Comparison of ENCODE assay signal across 10 cellular contexts in the genomic region with DNA sequence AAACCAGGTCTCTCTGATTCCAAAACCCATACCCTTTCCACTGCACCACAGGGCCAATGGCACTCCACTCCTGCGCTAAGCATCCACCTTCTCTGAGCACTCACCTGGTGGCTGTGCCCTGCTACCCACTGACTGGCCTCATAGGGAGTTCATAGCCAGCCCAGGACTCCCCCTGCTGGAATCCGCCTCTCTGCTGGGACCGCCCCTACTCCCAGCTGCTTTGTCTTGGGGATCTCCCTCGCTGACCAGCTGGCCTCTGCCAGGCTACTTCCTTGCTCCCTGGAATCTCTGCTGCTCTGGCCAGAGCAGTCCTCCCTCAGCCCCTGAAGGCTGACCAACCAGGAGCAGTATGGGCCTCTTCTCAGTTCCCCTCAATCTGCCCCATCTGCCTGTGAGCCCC.
DNase-seq lines count a peak whose midpoint lies in the region; ATAC-seq, FAIRE-seq and TF ChIP-seq lines count a peak whose summit lies in the region.
"Had no signal": no experiment of that assay in that cellular context is flagged by ENCODE, and none has a peak within 500 bp of the region (broad histone marks: within the 10 kb centered on the region; RNA-seq: fewer than 3 reads in every experiment).

No MANE protein-coding gene starts in this region.

- no peaks in the 10 kb centered on the region for H4K20me1 ChIP-seq in SK-N-SH (ENCODE audit: insufficient read depth)

- TF ChIP-seq EP300 in SK-N-SH (IDR thresholded peaks at IDR 0.05; ENCODE audit: borderline replicate concordance in 1 of 2, low read depth in 1 of 2, low read length in 1 of 2): no peak

- H3K9ac ChIP-seq in SK-N-SH: no peak overlapping the region

- WGBS in SK-N-SH (ENCODE audit: low lambda C conversion rate): 22% methylated on average over 3 of the region's 4 CpGs

- TF ChIP-seq RAD21 in SK-N-SH (IDR thresholded peaks at IDR 0.05; ENCODE audit: low read length): no peak

- no peaks in the 10 kb centered on the region for H3K27me3 ChIP-seq in SK-N-SH (ENCODE audit: insufficient read depth)

- CTCF ChIA-PET in SK-N-SH (lab: Yijun Ruan, JAX): interaction anchor here (0.7 to 1.6 kb wide), 2 partner anchors 68 to 77 kb away, joined by 3 to 6 read pairs; no protein-coding TSS in a partner anchor

- H3K9me3 ChIP-seq in SK-N-SH: no peaks in the 10 kb centered on the region

- no peak overlapping the region for H2AFZ ChIP-seq in SK-N-SH (ENCODE audit: low read depth)

- no peak for TF ChIP-seq CTCF in SK-N-SH (IDR thresholded peaks at IDR 0.05)

- H3K27ac ChIP-seq in SK-N-SH (ENCODE audit: low read depth in 2 of 2, low read length in 1 of 2): no peak overlapping the region
- H3K27ac ChIP-seq: SK-N-MC had no signal

- no peaks in the 10 kb centered on the region for H3F3A ChIP-seq in SK-N-SH (replicated peaks; ENCODE audit: insufficient read depth)

- POLR2A ChIA-PET in SK-N-SH (lab: Yijun Ruan, JAX): no interaction called here

- no peaks in the 10 kb centered on the region for H3K36me3 ChIP-seq in SK-N-SH (replicated peaks in 1 of 2; ENCODE audit: control insufficient read depth in 1 of 2, insufficient read depth in 2 of 2, low read length in 1 of 2)

- no peaks in the 10 kb centered on the region for H3K79me2 ChIP-seq in SK-N-SH (ENCODE audit: insufficient read depth)

- no peak overlapping the region for H3K4me3 ChIP-seq in SK-N-SH (ENCODE audit: low read depth in 2 of 2, low read length in 1 of 2)
- H3K4me3 ChIP-seq: SK-N-MC had no signal

- ATAC-seq in HG02938 (IDR thresholded peaks at IDR 0.05; ENCODE audit: unreplicated experiment): peak; percentile 74
- ATAC-seq in stimulated activated naive CD8-positive, alpha-beta T cell treated with anti-CD3 and anti-CD28 coated beads, Interleukin-15, Interleukin-2, amounts not matched to agents 100 U/mL and 50 U/mL, for 24 hours: peak; percentile 28
- ATAC-seq in sciatic nerve: no peak

- peaks cover 0 to 5% of the 10 kb centered on the region in 2 experiments; a peak in 1 of 4 replicates for H3K4me1 ChIP-seq in SK-N-SH (ENCODE audit: control insufficient read depth in 1 of 2, insufficient read depth in 2 of 2, low read depth in 1 of 2, low read length in 1 of 2)

- FAIRE-seq in RCC 7860 (lab: Jason Lieb, UNC): no peak

- intact Hi-C loops in sciatic nerve (cut with DNase I): no loop called here

- no peaks in the 10 kb centered on the region for H3K9me2 ChIP-seq in SK-N-SH

- no peak overlapping the region for H3K4me2 ChIP-seq in SK-N-SH

- DNase-seq in NCI-H748 (lab: John Stamatoyannopoulos, UW; ENCODE audit: unreplicated experiment) (peak; percentile 10), NCI-H748 treated with DMSO at 0.1 percent for 48 hours (lab: John Stamatoyannopoulos, UW) (no peak), SK-N-SH (peak; percentile 57), RCC 7860 (ENCODE audit: low spot score) (no peak), sciatic nerve (ENCODE audit: low spot score) (no peak), foreskin melanocyte (no peak)
- DNase-seq in stimulated activated naive CD8-positive, alpha-beta T cell treated with anti-CD3 and anti-CD28 coated beads, Interleukin-15, Interleukin-2, amounts not matched to agents 100 U/mL and 50 U/mL, for 24 hours: no peak
- DNase-seq: stimulated activated CD4-positive, alpha-beta T cell treated with anti-CD3 and anti-CD28 coated beads, Interleukin-15, amount 100 ng/mL, for 24 hours had no signal

TF ChIP-seq in SK-N-SH, 30 proteins besides CTCF, POLR2A, EP300 and RAD21:
- TF ChIP-seq TCF12 (IDR thresholded peaks at IDR 0.05) (no peak), SMC3 (IDR thresholded peaks at IDR 0.05; ENCODE audit: low read depth, low read length) (no peak), GABPA (IDR thresholded peaks at IDR 0.05; ENCODE audit: low read depth) (no peak), JUND (IDR thresholded peaks at IDR 0.05) (no peak), EZH2phosphoT487 (IDR thresholded peaks at IDR 0.05; ENCODE audit: borderline replicate concordance, low read depth) (no peak), FOXM1 (IDR thresholded peaks at IDR 0.05; ENCODE audit: low read depth) (no peak), MXI1 (IDR thresholded peaks at IDR 0.05; ENCODE audit: low read depth, low read length) (no peak), SIN3A (IDR thresholded peaks at IDR 0.05; ENCODE audit: borderline replicate concordance, low read depth, low read length) (no peak), NFIC (IDR thresholded peaks at IDR 0.05; ENCODE audit: borderline replicate concordance) (no peak), CHD2 (IDR thresholded peaks at IDR 0.05; ENCODE audit: low read length, partially characterized antibody) (no peak), ELF1 (IDR thresholded peaks at IDR 0.05) (no peak)
- TF ChIP-seq, protein P1, sequence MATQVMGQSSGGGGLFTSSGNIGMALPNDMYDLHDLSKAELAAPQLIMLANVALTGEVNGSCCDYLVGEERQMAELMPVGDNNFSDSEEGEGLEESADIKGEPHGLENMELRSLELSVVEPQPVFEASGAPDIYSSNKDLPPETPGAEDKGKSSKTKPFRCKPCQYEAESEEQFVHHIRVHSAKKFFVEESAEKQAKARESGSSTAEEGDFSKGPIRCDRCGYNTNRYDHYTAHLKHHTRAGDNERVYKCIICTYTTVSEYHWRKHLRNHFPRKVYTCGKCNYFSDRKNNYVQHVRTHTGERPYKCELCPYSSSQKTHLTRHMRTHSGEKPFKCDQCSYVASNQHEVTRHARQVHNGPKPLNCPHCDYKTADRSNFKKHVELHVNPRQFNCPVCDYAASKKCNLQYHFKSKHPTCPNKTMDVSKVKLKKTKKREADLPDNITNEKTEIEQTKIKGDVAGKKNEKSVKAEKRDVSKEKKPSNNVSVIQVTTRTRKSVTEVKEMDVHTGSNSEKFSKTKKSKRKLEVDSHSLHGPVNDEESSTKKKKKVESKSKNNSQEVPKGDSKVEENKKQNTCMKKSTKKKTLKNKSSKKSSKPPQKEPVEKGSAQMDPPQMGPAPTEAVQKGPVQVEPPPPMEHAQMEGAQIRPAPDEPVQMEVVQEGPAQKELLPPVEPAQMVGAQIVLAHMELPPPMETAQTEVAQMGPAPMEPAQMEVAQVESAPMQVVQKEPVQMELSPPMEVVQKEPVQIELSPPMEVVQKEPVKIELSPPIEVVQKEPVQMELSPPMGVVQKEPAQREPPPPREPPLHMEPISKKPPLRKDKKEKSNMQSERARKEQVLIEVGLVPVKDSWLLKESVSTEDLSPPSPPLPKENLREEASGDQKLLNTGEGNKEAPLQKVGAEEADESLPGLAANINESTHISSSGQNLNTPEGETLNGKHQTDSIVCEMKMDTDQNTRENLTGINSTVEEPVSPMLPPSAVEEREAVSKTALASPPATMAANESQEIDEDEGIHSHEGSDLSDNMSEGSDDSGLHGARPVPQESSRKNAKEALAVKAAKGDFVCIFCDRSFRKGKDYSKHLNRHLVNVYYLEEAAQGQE (IDR thresholded peaks at IDR 0.05; ENCODE audit: low read depth, low read length): no peak
- TF ChIP-seq, protein P2, sequence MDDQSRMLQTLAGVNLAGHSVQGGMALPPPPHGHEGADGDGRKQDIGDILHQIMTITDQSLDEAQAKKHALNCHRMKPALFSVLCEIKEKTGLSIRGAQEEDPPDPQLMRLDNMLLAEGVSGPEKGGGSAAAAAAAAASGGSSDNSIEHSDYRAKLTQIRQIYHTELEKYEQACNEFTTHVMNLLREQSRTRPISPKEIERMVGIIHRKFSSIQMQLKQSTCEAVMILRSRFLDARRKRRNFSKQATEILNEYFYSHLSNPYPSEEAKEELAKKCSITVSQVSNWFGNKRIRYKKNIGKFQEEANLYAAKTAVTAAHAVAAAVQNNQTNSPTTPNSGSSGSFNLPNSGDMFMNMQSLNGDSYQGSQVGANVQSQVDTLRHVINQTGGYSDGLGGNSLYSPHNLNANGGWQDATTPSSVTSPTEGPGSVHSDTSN (IDR thresholded peaks at IDR 0.05): no peak

Comparison
In these comparisons a context has a peak if more than half of its experiments do, and no peak if none do; other contexts are left out.
1. DNase-seq: peak in NCI-H748 (single experiment) and SK-N-SH (single experiment); none in NCI-H748 treated with DMSO at 0.1 percent for 48 hours (single experiment), stimulated activated naive CD8-positive, alpha-beta T cell treated with anti-CD3 and anti-CD28 coated beads, Interleukin-15, Interleukin-2, amounts not matched to agents 100 U/mL and 50 U/mL, for 24 hours (single experiment), RCC 7860 (single experiment), sciatic nerve (single experiment) and foreskin melanocyte (single experiment).